Comparison of ENCODE assay signal across 8 cellular contexts in the genomic region with DNA sequence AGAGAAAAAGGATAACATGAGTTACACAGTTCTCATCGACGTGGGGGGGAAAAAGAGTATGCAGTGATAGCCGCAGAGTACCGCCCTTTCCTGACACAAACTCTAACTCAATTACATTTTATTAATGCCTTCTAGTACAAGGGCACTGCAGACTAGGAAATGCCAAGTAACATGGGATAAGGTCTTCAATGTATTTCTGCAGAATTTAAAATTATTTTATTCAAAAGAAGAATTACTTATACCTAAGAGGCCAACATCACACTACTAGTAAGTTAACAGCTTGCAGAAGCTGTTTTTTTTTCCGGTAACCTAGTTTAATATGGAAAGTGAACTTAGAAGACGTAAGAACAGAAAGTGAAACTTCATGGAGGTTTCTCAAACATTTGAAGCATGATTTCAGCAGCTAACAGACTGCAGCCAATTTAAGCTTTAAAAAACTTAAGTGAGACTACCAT. TPM values are rescaled to one million over a fixed set of nuclear protein-coding genes. Genes with fewer than 3 reads are reported as not detected.
A peak's percentile ranks its signal among the peaks of the same experiment; 100 is the strongest.
DNase-seq lines count a peak whose midpoint lies in the region; ATAC-seq and TF ChIP-seq lines count a peak whose summit lies in the region.

No MANE protein-coding gene starts in this region.

- DNase-seq in CD8-positive, alpha-beta memory T cell = peak; percentile 16 to 57 (median 51)
- DNase-seq in adrenal gland (no peak), OCI-M2 (lab: John Stamatoyannopoulos, UW; ENCODE audit: unreplicated experiment) (no peak), D341Med (ENCODE audit: low spot score) (no peak), coronary artery (ENCODE audit: low spot score) (no peak)
- DNase-seq in naive thymus-derived CD4-positive, alpha-beta T cell = peak in 7 of 9 donors; percentile 33 to 65 (median 55)

- H3K36me3 ChIP-seq in CD8-positive, alpha-beta memory T cell (ENCODE audit: insufficient read depth, low read length) = peaks cover 31% of the 10 kb centered on the region
- peaks cover 65% of the 10 kb centered on the region for H3K36me3 ChIP-seq in KOPT-K1 (ENCODE audit: insufficient read depth, low read length)
- peaks cover 0 to 62% of the 10 kb centered on the region in 2 donors for H3K36me3 ChIP-seq in adrenal gland (replicated peaks in 1 of 2)
- H3K36me3 ChIP-seq in naive thymus-derived CD4-positive, alpha-beta T cell (ENCODE audit: control insufficient read depth in 2 of 3, insufficient read depth in 3 of 3, low read length in 3 of 3) = peaks cover 22 to 40% (median 27%) of the 10 kb centered on the region in 3 experiments

- H3K27me3 ChIP-seq in CD8-positive, alpha-beta memory T cell (ENCODE audit: insufficient read depth, low read length, poor library complexity, severe bottlenecking) = no peaks in the 10 kb centered on the region
- H3K27me3 ChIP-seq in adrenal gland = no peaks in the 10 kb centered on the region
- no peaks in the 10 kb centered on the region for H3K27me3 ChIP-seq in naive thymus-derived CD4-positive, alpha-beta T cell (ENCODE audit: control insufficient read depth in 2 of 2, insufficient read depth in 2 of 2, low read length in 2 of 2)

- peak overlapping the region; percentile 67 to 97 (median 93) for H3K4me3 Mint-ChIP-seq in CD8-positive, alpha-beta memory T cell
- H3K4me3 Mint-ChIP-seq in naive thymus-derived CD4-positive, alpha-beta T cell = peak overlapping the region; percentile 56 to 97 (median 86)

- no peak for TF ChIP-seq POLR2A in adrenal gland (IDR thresholded peaks at IDR 0.05)

- no peaks in the 10 kb centered on the region for H3K9me3 Mint-ChIP-seq in CD8-positive, alpha-beta memory T cell
- H3K9me3 Mint-ChIP-seq in naive thymus-derived CD4-positive, alpha-beta T cell = peaks cover 0 to 5% (median 0%) of the 10 kb centered on the region in 11 donors

- H3K4me1 Mint-ChIP-seq in CD8-positive, alpha-beta memory T cell = peaks cover 56 to 69% (median 65%) of the 10 kb centered on the region in 3 donors
- peaks cover 27 to 70% (median 57%) of the 10 kb centered on the region in 7 donors for H3K4me1 Mint-ChIP-seq in naive thymus-derived CD4-positive, alpha-beta T cell

- CTCF ChIA-PET in CD8-positive, alpha-beta memory T cell (lab: Charles Lee) = interaction anchor here (0.9 to 2.0 kb wide), 2 partner anchors 19 to 82 kb away, joined by 3 to 8 read pairs; no protein-coding TSS in a partner anchor
- CTCF ChIA-PET in naive thymus-derived CD4-positive, alpha-beta T cell (lab: Charles Lee) = no interaction called here

- peak overlapping the region; percentile 65 to 96 (median 90) for H3K27ac Mint-ChIP-seq in CD8-positive, alpha-beta memory T cell
- peak overlapping the region; percentile 43 to 99 (median 92) for H3K27ac Mint-ChIP-seq in naive thymus-derived CD4-positive, alpha-beta T cell

- peak overlapping the region; percentile 37 for H3K4me3 ChIP-seq in CD8-positive, alpha-beta memory T cell (ENCODE audit: low read length)
- H3K4me3 ChIP-seq in adrenal gland (peak overlapping the region in 1 of 4 donors; percentile 31), coronary artery (no peak overlapping the region)
- H3K4me3 ChIP-seq in naive thymus-derived CD4-positive, alpha-beta T cell (ENCODE audit: low read length) = peak overlapping the region; percentile 30

- POLR2A ChIA-PET in CD8-positive, alpha-beta memory T cell (lab: Charles Lee) = interaction anchor here (0.5 to 1.3 kb wide), 3 partner anchors 22 to 1212 kb away, joined by 3 to 4 read pairs (median 3); no protein-coding TSS in a partner anchor
- POLR2A ChIA-PET in naive thymus-derived CD4-positive, alpha-beta T cell (lab: Charles Lee) = interaction anchor here (0.6 to 1.6 kb wide), 7 partner anchors 13 to 995 kb away, joined by 3 to 7 read pairs (median 4); no protein-coding TSS in a partner anchor

- H3K36me3 Mint-ChIP-seq in CD8-positive, alpha-beta memory T cell = peaks cover 0 to 74% (median 13%) of the 10 kb centered on the region in 3 donors
- H3K36me3 Mint-ChIP-seq in naive thymus-derived CD4-positive, alpha-beta T cell = peaks cover 10 to 42% (median 25%) of the 10 kb centered on the region in 5 donors

- ATAC-seq in naive thymus-derived CD4-positive, alpha-beta T cell = no peak
- no peak for ATAC-seq in GM21737 (IDR thresholded peaks at IDR 0.05; ENCODE audit: unreplicated experiment)

- intact Hi-C loops in adrenal gland (cut with DNase I) = no loop called here
- intact Hi-C loops in naive thymus-derived CD4-positive, alpha-beta T cell (cut with micrococcal nuclease) = loop anchor here (1.0 to 10.0 kb wide), 8 partner anchors 55 to 1814 kb away; partner anchors contain the start of genes FAM78A (in 1 of the 2), MED27 (in 1 of the 2), PRRC2B (in 1 of the 2) and RNU6ATAC (in 1 of the 2)

- H3K27me3 Mint-ChIP-seq in CD8-positive, alpha-beta memory T cell = peaks cover 0 to 2% of the 10 kb centered on the region in 2 donors
- peaks cover 0 to 3% (median 0%) of the 10 kb centered on the region in 5 donors for H3K27me3 Mint-ChIP-seq in naive thymus-derived CD4-positive, alpha-beta T cell

- H3K9me3 ChIP-seq in CD8-positive, alpha-beta memory T cell (ENCODE audit: low read length) = no peaks in the 10 kb centered on the region
- no peaks in the 10 kb centered on the region for H3K9me3 ChIP-seq in KOPT-K1 (ENCODE audit: insufficient read depth, low read length, poor library complexity, severe bottlenecking)
- H3K9me3 ChIP-seq in adrenal gland (replicated peaks in 1 of 3) = no peaks in the 10 kb centered on the region
- no peaks in the 10 kb centered on the region for H3K9me3 ChIP-seq in naive thymus-derived CD4-positive, alpha-beta T cell (ENCODE audit: control insufficient read depth in 2 of 3, low read length in 3 of 3)

- TF ChIP-seq CTCF in adrenal gland (IDR thresholded peaks at IDR 0.05) = no peak
- no peak for TF ChIP-seq CTCF in coronary artery (IDR thresholded peaks at IDR 0.05)

- H3K4me1 ChIP-seq in CD8-positive, alpha-beta memory T cell (ENCODE audit: insufficient read depth, low read length) = peaks cover 52% of the 10 kb centered on the region
- H3K4me1 ChIP-seq in adrenal gland (replicated peaks in 1 of 2) = peaks cover 21 to 40% of the 10 kb centered on the region in 2 donors
- peaks cover 41 to 47% of the 10 kb centered on the region in 2 donors for H3K4me1 ChIP-seq in naive thymus-derived CD4-positive, alpha-beta T cell (ENCODE audit: control insufficient read depth in 2 of 2, insufficient read depth in 2 of 2, low read length in 2 of 2)

- H3K27ac ChIP-seq in CD8-positive, alpha-beta memory T cell (ENCODE audit: low read depth, low read length) = no peak overlapping the region
- H3K27ac ChIP-seq in KOPT-K1 (ENCODE audit: low read depth, low read length, poor library complexity, severe bottlenecking) (peak overlapping the region; percentile 75), adrenal gland (peak overlapping the region in 4 of 5 donors; percentile 4 to 37 (median 30)), coronary artery (no peak overlapping the region)
- peak overlapping the region; percentile 94 for H3K27ac ChIP-seq in naive thymus-derived CD4-positive, alpha-beta T cell (ENCODE audit: low read depth, low read length)

- 9 to 13% (median 11%) methylated on average over 6 of the region's 6 CpGs for WGBS in adrenal gland, 4 donors

RNA-seq across cellular contexts. Expression of gene SETX, which starts 3.9 kb away (rescaled TPM):
- 10 to 100 TPM; 37.3 to 39.3 TPM for total RNA-seq in CD8-positive, alpha-beta memory T cell
- 32.4 TPM for polyA plus RNA-seq in CD8-positive, alpha-beta memory T cell
- total RNA-seq in adrenal gland = 10 to 100 TPM; 36.5 to 71.7 (median 43.7) TPM
- 10 to 100 TPM; 20.3 to 34.3 (median 23.0) TPM for polyA plus RNA-seq in adrenal gland
- total RNA-seq in naive thymus-derived CD4-positive, alpha-beta T cell = 10 to 100 TPM; 52.0 to 83.2 (median 70.2) TPM
- polyA plus RNA-seq in naive thymus-derived CD4-positive, alpha-beta T cell = 10 to 100 TPM; 29.0 to 32.0 TPM

RNA-seq across cellular contexts. Expression of gene TTF1, which starts 55.8 kb away (rescaled TPM):
- 10 to 100 TPM; 23.9 to 25.1 TPM for total RNA-seq in CD8-positive, alpha-beta memory T cell
- 7.3 TPM for polyA plus RNA-seq in CD8-positive, alpha-beta memory T cell
- total RNA-seq in adrenal gland = 10 to 100 TPM in 3 of 8 donors, 1 to 10 TPM in 5; 6.9 to 11.4 (median 8.4) TPM
- 10 to 100 TPM in 2 of 3 donors, 1 to 10 TPM in 1; 10.0 to 18.7 (median 11.8) TPM for polyA plus RNA-seq in adrenal gland
- total RNA-seq in naive thymus-derived CD4-positive, alpha-beta T cell = 10 to 100 TPM; 10.6 to 26.0 (median 20.1) TPM
- 1 to 10 TPM; 6.3 to 9.8 TPM for polyA plus RNA-seq in naive thymus-derived CD4-positive, alpha-beta T cell

RNA-seq across cellular contexts. Expression of gene CFAP77, which starts 59.1 kb away (rescaled TPM):
- not detected for total RNA-seq in CD8-positive, alpha-beta memory T cell
- polyA plus RNA-seq in CD8-positive, alpha-beta memory T cell = not detected
- not detected for total RNA-seq in adrenal gland
- not detected for polyA plus RNA-seq in adrenal gland
- not detected for total RNA-seq in naive thymus-derived CD4-positive, alpha-beta T cell
- polyA plus RNA-seq in naive thymus-derived CD4-positive, alpha-beta T cell = not detected

Comparison
In these comparisons a context has a peak if more than half of its experiments do, and no peak if none do; other contexts are left out.
1. DNase-seq: peak in CD8-positive, alpha-beta memory T cell (5 of 5) and naive thymus-derived CD4-positive, alpha-beta T cell (7 of 9); none in adrenal gland (0 of 7), OCI-M2 (single experiment), D341Med (single experiment) and coronary artery (single experiment).
2. H3K27ac ChIP-seq: peak in KOPT-K1 (single experiment), adrenal gland (4 of 5) and naive thymus-derived CD4-positive, alpha-beta T cell (single experiment); none in CD8-positive, alpha-beta memory T cell (single experiment) and coronary artery (0 of 2).
3. intact Hi-C loops: an anchor here in naive thymus-derived CD4-positive, alpha-beta T cell (1.0 to 10.0 kb wide); none called in adrenal gland.